In the genomic region with DNA sequence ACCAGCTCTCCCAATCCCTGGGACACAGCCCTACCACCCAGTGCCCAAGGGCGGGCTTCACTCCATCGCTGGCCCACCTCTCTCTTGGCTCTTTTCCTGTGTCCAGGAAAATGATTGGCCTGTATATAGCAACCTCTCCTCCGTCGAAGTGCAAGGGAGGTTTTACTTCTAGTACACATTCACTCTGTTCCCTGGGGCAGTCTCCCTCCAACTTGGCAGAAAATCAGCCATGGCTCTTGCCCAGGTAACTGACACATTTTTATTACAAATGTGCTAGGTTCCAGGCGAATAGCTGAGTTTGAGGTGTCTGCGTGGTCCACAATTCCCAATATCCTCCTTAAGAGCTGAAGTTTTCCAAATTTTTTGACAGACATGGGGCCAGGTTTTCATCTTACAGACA, we compare ENCODE assay signal across 22 cellular contexts.
"Had no signal": no experiment of that assay in that cellular context is flagged by ENCODE, and none has a peak within 500 bp of the region (broad histone marks: within the 10 kb centered on the region; RNA-seq: fewer than 3 reads in every experiment).

No MANE protein-coding gene starts in this region.

- H3K27ac Mint-ChIP-seq: activated T-cell treated with anti-CD3 and anti-CD28 coated beads, Interleukin-2, amount 50 U/mL, for 24 hours; effector memory CD8-positive, alpha-beta T cell; nephron progenitor cell; stimulated activated naive CD8-positive, alpha-beta T cell treated with anti-CD3 and anti-CD28 coated beads, Interleukin-15, Interleukin-2, amounts not matched to agents 100 ng/mL and 50 ng/mL, for 24 hours; T-helper 2 cell treated with Interferon-gamma antibody and Interleukin-4, amounts not matched to agents 5 μg/mL and 100 μg/mL, for 36 hours had no signal

- H3K9me3 Mint-ChIP-seq: activated T-cell treated with anti-CD3 and anti-CD28 coated beads, Interleukin-2, amount 50 U/mL, for 24 hours; effector memory CD8-positive, alpha-beta T cell; stimulated activated naive CD8-positive, alpha-beta T cell treated with anti-CD3 and anti-CD28 coated beads, Interleukin-15, Interleukin-2, amounts not matched to agents 100 ng/mL and 50 ng/mL, for 24 hours; T-helper 2 cell treated with Interferon-gamma antibody and Interleukin-4, amounts not matched to agents 5 μg/mL and 100 μg/mL, for 36 hours had no signal

- H3K27me3 Mint-ChIP-seq: stimulated activated naive CD8-positive, alpha-beta T cell treated with anti-CD3 and anti-CD28 coated beads, Interleukin-15, Interleukin-2, amounts not matched to agents 100 ng/mL and 50 ng/mL, for 24 hours had no signal

- DNase-seq: activated CD8-positive, alpha-beta memory T cell treated with anti-CD3 and anti-CD28 coated beads for 24 hours; activated CD8-positive, alpha-beta memory T cell treated with anti-CD3 and anti-CD28 coated beads, Interleukin-2, amount 50 U/mL, for 4 hours; activated naive CD4-positive, alpha-beta T cell treated with Interleukin-2 at 50 U/mL for 16 hours; activated T-cell treated with anti-CD3 and anti-CD28 coated beads, Interleukin-2, amount 50 U/mL, for 24 hours; amygdala; brain microvascular endothelial cell; central memory CD4-positive, alpha-beta T cell; colonic mucosa; effector memory CD8-positive, alpha-beta T cell; gastrocnemius medialis; hypothalamus; left ventricle myocardium inferior; nephron progenitor cell; occipital lobe; psoas muscle; right cardiac atrium; stimulated activated CD4-positive, alpha-beta T cell treated with anti-CD3 and anti-CD28 coated beads, Interleukin-12 subunit alpha, Interleukin-12 subunit beta, amount 100 ng/mL, for 4 hours; stimulated activated CD4-positive, alpha-beta T cell treated with anti-CD3 and anti-CD28 coated beads, Interleukin-4, amount 100 ng/mL, for 4 hours had no signal

- H3K4me3 ChIP-seq: colonic mucosa, dorsolateral prefrontal cortex, gastrocnemius medialis, left ventricle myocardium inferior, psoas muscle, tibial nerve had no signal

- H3K4me3 Mint-ChIP-seq: activated T-cell treated with anti-CD3 and anti-CD28 coated beads, Interleukin-2, amount 50 U/mL, for 24 hours; effector memory CD8-positive, alpha-beta T cell; nephron progenitor cell; stimulated activated naive CD8-positive, alpha-beta T cell treated with anti-CD3 and anti-CD28 coated beads, Interleukin-15, Interleukin-2, amounts not matched to agents 100 ng/mL and 50 ng/mL, for 24 hours; T-helper 2 cell treated with Interferon-gamma antibody and Interleukin-4, amounts not matched to agents 5 μg/mL and 100 μg/mL, for 36 hours had no signal

- H3K27ac ChIP-seq: brain microvascular endothelial cell, colonic mucosa, dorsolateral prefrontal cortex, gastrocnemius medialis, left ventricle myocardium inferior, psoas muscle, tibial nerve had no signal

- H3K27me3 ChIP-seq: brain microvascular endothelial cell, colonic mucosa, gastrocnemius medialis, tibial nerve had no signal

- H3K36me3 ChIP-seq: brain microvascular endothelial cell, colonic mucosa, gastrocnemius medialis, left ventricle myocardium inferior, tibial nerve had no signal

- H3K4me1 ChIP-seq: colonic mucosa, gastrocnemius medialis, psoas muscle, tibial nerve had no signal

- H3K9me3 ChIP-seq: colonic mucosa, gastrocnemius medialis, left ventricle myocardium inferior, psoas muscle, tibial nerve had no signal
